Comparison of ENCODE assay signal across 2 cellular contexts in genomic region chr14:31419179-31420012, GRCh38.
TF ChIP-seq lines count a peak whose summit lies in the region.

No MANE protein-coding gene starts in this region.

TF ChIP-seq in GM23338, 12 proteins besides CTCF, POLR2A, EP300 and RAD21:
- TF ChIP-seq ETS1 (IDR thresholded peaks at IDR 0.05) (no peak), ZNF331 (CRISPR knock-in tag; IDR thresholded peaks at IDR 0.05; ENCODE audit: low read depth) (no peak), POLR2AphosphoS5 (IDR thresholded peaks at IDR 0.05; ENCODE audit: low read depth) (no peak), ZNF114 (CRISPR knock-in tag; IDR thresholded peaks at IDR 0.05) (no peak), CREB1 (CRISPR knock-in tag; IDR thresholded peaks at IDR 0.05; ENCODE audit: low read depth) (no peak), ZNF462 (CRISPR knock-in tag; IDR thresholded peaks at IDR 0.05) (no peak), JUNB (IDR thresholded peaks at IDR 0.05; ENCODE audit: unreplicated experiment) (no peak), EZH2phosphoT487 (IDR thresholded peaks at IDR 0.05; ENCODE audit: unreplicated experiment) (no peak), EZH2 (IDR thresholded peaks at IDR 0.05; ENCODE audit: low read depth, unreplicated experiment) (no peak), STAT1 (IDR thresholded peaks at IDR 0.05; ENCODE audit: unreplicated experiment) (no peak), REST (IDR thresholded peaks at IDR 0.05; ENCODE audit: unreplicated experiment) (no peak), NANOG (IDR thresholded peaks at IDR 0.05; ENCODE audit: borderline replicate concordance) (no peak)
TF ChIP-seq in GM23338: peak in this region for 0.

TF ChIP-seq in endothelial cell of umbilical vein, 7 proteins besides CTCF, POLR2A, EP300 and RAD21:
- TF ChIP-seq JUN (IDR thresholded peaks at IDR 0.05; ENCODE audit: borderline replicate concordance, insufficient read depth, insufficient read length, low read depth): no peak
- TF ChIP-seq POLR2AphosphoS5 (IDR thresholded peaks at IDR 0.05; ENCODE audit: insufficient read depth, low read depth, low read length): no peak
- TF ChIP-seq GATA2 (IDR thresholded peaks at IDR 0.05; ENCODE audit: insufficient read depth, insufficient read length, low read depth, low read length): no peak
- no peak for TF ChIP-seq MAX (IDR thresholded peaks at IDR 0.05; ENCODE audit: insufficient read depth, insufficient read length)
- no peak for TF ChIP-seq MYC (IDR thresholded peaks at IDR 0.05; ENCODE audit: low read depth, low read length)
- no peak for TF ChIP-seq EZH2 (IDR thresholded peaks at IDR 0.05; ENCODE audit: borderline replicate concordance, low read depth, low read length, severe bottlenecking)
- no peak for TF ChIP-seq FOS (IDR thresholded peaks at IDR 0.05; ENCODE audit: borderline replicate concordance, insufficient read depth, low read length)
TF ChIP-seq in endothelial cell of umbilical vein: peak in this region for 0.
